ENCODE assay signal across 8 cellular contexts in genomic region chr15:56243774-56244236, GRCh38. TPM values are rescaled to one million over a fixed set of nuclear protein-coding genes. Genes with fewer than 3 reads are reported as not detected.
DNase-seq lines count a peak whose midpoint lies in the region; ATAC-seq, FAIRE-seq and TF ChIP-seq lines count a peak whose summit lies in the region.

Gene RFX7, minus strand, starts transcription at chr15:56243879. Its CDS starts 594 bp downstream, at chr15:56243285.

- H3K36me3 ChIP-seq in DND-41 (ENCODE audit: insufficient read depth, low read length), result peaks cover 10% of the 10 kb centered on the region
- no peaks in the 10 kb centered on the region for H3K36me3 ChIP-seq in prostate gland

- H4K20me1 ChIP-seq in DND-41 (ENCODE audit: insufficient read depth, low read length), result peaks cover 5% of the 10 kb centered on the region; the same call in 1 of the 2 replicates

- peak; percentile 90 for FAIRE-seq in urothelium cell line (lab: Jason Lieb, UNC)

- H3K4me1 Mint-ChIP-seq in T-cell, result peaks cover 39 to 46% (median 45%) of the 10 kb centered on the region in 3 donors

- H3K36me3 Mint-ChIP-seq in T-cell, result peaks cover 4% of the 10 kb centered on the region

- intact Hi-C loops in left ventricle myocardium superior (cut with micrococcal nuclease) (no loop called here), prostate gland (cut with DNase I) (loop anchor here (10.0 kb wide), 1 partner anchor 181 kb away; no protein-coding TSS in a partner anchor)

- H3K9me3 ChIP-seq in DND-41 (ENCODE audit: insufficient read depth, low read length, severe bottlenecking) (no peaks in the 10 kb centered on the region), prostate gland (no peaks in the 10 kb centered on the region)

- peak within 1 kb of the TSS; percentile 78 for H3K4me2 ChIP-seq in DND-41 (ENCODE audit: insufficient read depth, low read length)

- H3K79me2 ChIP-seq in DND-41 (ENCODE audit: insufficient read depth, low read length), result peaks cover 64% of the 10 kb centered on the region

- POLR2A ChIA-PET in T-cell (lab: Charles Lee), result interaction anchor here in 1 of 2 donors (0.6 kb wide), 1 partner anchor 148 kb away, joined by 3 read pairs; no protein-coding TSS in a partner anchor

- no peak for TF ChIP-seq POLR2A in prostate gland (IDR thresholded peaks at IDR 0.05)

- DNase-seq in DND-41 (peak; percentile 78), LoVo (ENCODE audit: low spot score) (peak; percentile 89), T-cell (peak; percentile 54 to 80 (median 70)), amniotic stem cell (lab: John Stamatoyannopoulos, UW) (peak; percentile 28), left ventricle myocardium superior (peak; percentile 91), prostate gland (ENCODE audit: low spot score) (peak; percentile 53), urothelium cell line (ENCODE audit: low spot score) (peak; percentile 83)

- CTCF ChIA-PET in T-cell (lab: Charles Lee), result no interaction called here

- under 1% methylated on average over 43 of the region's 55 CpGs for WGBS in prostate gland

- no peak for TF ChIP-seq CTCF in DND-41 (IDR thresholded peaks at IDR 0.05; ENCODE audit: borderline replicate concordance, extremely low read depth, low read length, poor library complexity, severe bottlenecking)
- no peak for TF ChIP-seq CTCF in prostate gland (IDR thresholded peaks at IDR 0.05)

- H3K27me3 ChIP-seq in DND-41 (ENCODE audit: insufficient read depth, low read length, poor library complexity) (no peaks in the 10 kb centered on the region), prostate gland (replicated peaks; ENCODE audit: insufficient read depth) (no peaks in the 10 kb centered on the region)

- H2AFZ ChIP-seq in DND-41 (ENCODE audit: low read depth, low read length), result peak within 1 kb of the TSS; percentile 68

- peak within 1 kb of the TSS; percentile 89 to 94 for H3K27ac Mint-ChIP-seq in T-cell

- H3K27ac ChIP-seq in DND-41 (ENCODE audit: low read length) (peak within 1 kb of the TSS; percentile 97), prostate gland (peak within 1 kb of the TSS; percentile 91 to 93)

- H3K9ac ChIP-seq in DND-41 (ENCODE audit: low read depth, low read length), result peak within 1 kb of the TSS; percentile 87

- ATAC-seq in DND-41 (ENCODE audit: insufficient read depth, low read depth), result peak; percentile 44
- peak; percentile 47 for ATAC-seq in GM21723 (IDR thresholded peaks at IDR 0.05; ENCODE audit: unreplicated experiment)
- peak; percentile 79 to 83 (median 81) for ATAC-seq in T-cell (replicated peaks in 1 of 4)
- ATAC-seq in left ventricle myocardium superior, result peak; percentile 89

- H3K4me3 Mint-ChIP-seq in T-cell, result peak within 1 kb of the TSS; percentile 89 to 91 (median 89)

- no peaks in the 10 kb centered on the region for H3K27me3 Mint-ChIP-seq in T-cell

- H3K4me1 ChIP-seq in DND-41 (ENCODE audit: insufficient read depth, low read length), result peaks cover 47% of the 10 kb centered on the region
- H3K4me1 ChIP-seq in prostate gland (replicated peaks), result no peaks in the 10 kb centered on the region

- H3K4me3 ChIP-seq in DND-41 (ENCODE audit: low read depth in 1 of 2, low read length in 2 of 2) (peak within 1 kb of the TSS; percentile 62 to 63), prostate gland (peak within 1 kb of the TSS; percentile 84 to 90)

- no peaks in the 10 kb centered on the region for H3K9me3 Mint-ChIP-seq in T-cell

RNA-seq across cellular contexts. Expression of gene RFX7, which starts in this region (rescaled TPM):
- total RNA-seq in T-cell (10 to 100 TPM; 23.3 to 30.4 (median 27.9) TPM), left ventricle myocardium superior (7.2 TPM), prostate gland (10 to 100 TPM in 1 of 2 donors, 1 to 10 TPM in 1; 9.3 to 15.1 TPM)

Comparison
In these comparisons a context has a peak if more than half of its experiments do, and no peak if none do; other contexts are left out.
1. Peak in every context shown above with its lines: DNase-seq, ATAC-seq, H3K4me3 ChIP-seq and H3K27ac ChIP-seq.
2. DNase-seq: peak in every context shown above with its lines; median percentile 91 in left ventricle myocardium superior; 89 in LoVo; 83 in urothelium cell line; 78 in DND-41; 70 in T-cell; 53 in prostate gland; 28 in amniotic stem cell.